34 cellular contexts compared by ENCODE assay signal in genomic region chr11:60908803-60909202, GRCh38. TPM values are rescaled to one million over a fixed set of nuclear protein-coding genes. Genes with fewer than 3 reads are reported as not detected.
"Had no signal": no experiment of that assay in that cellular context is flagged by ENCODE, and none has a peak within 500 bp of the region (broad histone marks: within the 10 kb centered on the region; RNA-seq: fewer than 3 reads in every experiment).

No MANE protein-coding gene starts in this region.

- H3K36me3 Mint-ChIP-seq: activated naive CD8-positive, alpha-beta T cell treated with anti-CD3 and anti-CD28 coated beads, Interleukin-2, amount 10 ng/mL, durations not matched to agents 7 days and 5 days; mesothelial cell of epicardium; natural killer cell had no signal

- ATAC-seq: left cardiac atrium; natural killer cell; stimulated activated naive CD8-positive, alpha-beta T cell treated with anti-CD3 and anti-CD28 coated beads, Interleukin-15, amount 100 ng/mL, for 72 hours; T-helper 17 cell; upper lobe of right lung had no signal

- DNase-seq: activated CD4-positive, alpha-beta memory T cell treated with anti-CD3 and anti-CD28 coated beads for 36 hours; activated CD4-positive, alpha-beta T cell treated with anti-CD3 and anti-CD28 coated beads, Interleukin-2, amount 10 ng/mL, durations not matched to agents 24 days and 14 days; activated CD4-positive, CD25-positive, alpha-beta regulatory T cell treated with anti-CD3 and anti-CD28 coated beads, Interleukin-2, amount 50 U/mL, for 72 hours; activated CD8-positive, alpha-beta memory T cell treated with anti-CD3 and anti-CD28 coated beads, Interleukin-2, amount 50 U/mL, for 4 hours; activated gamma-delta T cell; activated naive CD8-positive, alpha-beta T cell treated with anti-CD3 and anti-CD28 coated beads, Interleukin-2, amount 10 ng/mL, durations not matched to agents 7 days and 5 days; activated T-cell treated with anti-CD3 and anti-CD28 coated beads, Interleukin-2, amount 50 U/mL, for 1 hour; brain microvascular endothelial cell; cortex of kidney; head of caudate nucleus; hippocampal formation; left cardiac atrium; mammary epithelial cell; natural killer cell; stimulated activated CD4-positive, alpha-beta T cell treated with anti-CD3 and anti-CD28 coated beads, Interleukin-15, amount 100 ng/mL, for 24 hours; stimulated activated CD4-positive, alpha-beta T cell treated with anti-CD3 and anti-CD28 coated beads, Interleukin-2, amount 100 ng/mL, for 24 hours; stimulated activated naive CD8-positive, alpha-beta T cell treated with anti-CD3 and anti-CD28 coated beads, Interleukin-15, amount 100 ng/mL, for 72 hours; T-helper 17 cell; T1000; thyroid gland; upper lobe of right lung; WERI-Rb-1 had no signal

- H3K9me3 ChIP-seq: right atrium auricular region, thyroid gland, upper lobe of right lung had no signal

- H3K27me3 Mint-ChIP-seq: activated CD4-positive, alpha-beta memory T cell treated with anti-CD3 and anti-CD28 coated beads for 36 hours; activated naive CD8-positive, alpha-beta T cell treated with anti-CD3 and anti-CD28 coated beads, Interleukin-2, amount 10 ng/mL, durations not matched to agents 7 days and 5 days; stimulated activated naive CD8-positive, alpha-beta T cell treated with anti-CD3 and anti-CD28 coated beads, Interleukin-15, amount 100 ng/mL, for 72 hours had no signal

- H3K9me3 Mint-ChIP-seq: activated CD4-positive, alpha-beta memory T cell treated with anti-CD3 and anti-CD28 coated beads for 36 hours; activated CD4-positive, alpha-beta T cell treated with anti-CD3 and anti-CD28 coated beads, Interleukin-2, amount 10 ng/mL, durations not matched to agents 24 days and 14 days; activated naive CD8-positive, alpha-beta T cell treated with anti-CD3 and anti-CD28 coated beads, Interleukin-2, amount 10 ng/mL, durations not matched to agents 7 days and 5 days; activated T-helper 1 cell treated with anti-CD3 and anti-CD28 coated beads, Interleukin-12 subunit alpha, Interleukin-12 subunit beta, Interleukin-2, Interleukin-4 antibody, amounts not matched to agents 30 ng/mL and 10 ng/mL and 1 ng/mL, durations not matched to agents 14 hours and 24 hours and 36 hours; mesothelial cell of epicardium; natural killer cell had no signal

- H3K27ac Mint-ChIP-seq: activated CD4-positive, alpha-beta memory T cell treated with anti-CD3 and anti-CD28 coated beads for 36 hours; activated CD4-positive, alpha-beta T cell treated with anti-CD3 and anti-CD28 coated beads, Interleukin-2, amount 10 ng/mL, durations not matched to agents 24 days and 14 days; activated naive CD8-positive, alpha-beta T cell treated with anti-CD3 and anti-CD28 coated beads, Interleukin-2, amount 10 ng/mL, durations not matched to agents 7 days and 5 days; activated T-helper 1 cell treated with anti-CD3 and anti-CD28 coated beads, Interleukin-12 subunit alpha, Interleukin-12 subunit beta, Interleukin-2, Interleukin-4 antibody, amounts not matched to agents 30 ng/mL and 10 ng/mL and 1 ng/mL, durations not matched to agents 14 hours and 24 hours and 36 hours; mesothelial cell of epicardium; stimulated activated naive CD8-positive, alpha-beta T cell treated with anti-CD3 and anti-CD28 coated beads, Interleukin-15, amount 100 ng/mL, for 72 hours; T-helper 17 cell had no signal

- H3K36me3 ChIP-seq: brain microvascular endothelial cell, right atrium auricular region, thyroid gland, upper lobe of right lung had no signal

- H3K4me3 Mint-ChIP-seq: activated CD4-positive, alpha-beta memory T cell treated with anti-CD3 and anti-CD28 coated beads for 36 hours; activated CD4-positive, alpha-beta T cell treated with anti-CD3 and anti-CD28 coated beads, Interleukin-2, amount 10 ng/mL, durations not matched to agents 24 days and 14 days; activated naive CD8-positive, alpha-beta T cell treated with anti-CD3 and anti-CD28 coated beads, Interleukin-2, amount 10 ng/mL, durations not matched to agents 7 days and 5 days; activated T-helper 1 cell treated with anti-CD3 and anti-CD28 coated beads, Interleukin-12 subunit alpha, Interleukin-12 subunit beta, Interleukin-2, Interleukin-4 antibody, amounts not matched to agents 30 ng/mL and 10 ng/mL and 1 ng/mL, durations not matched to agents 14 hours and 24 hours and 36 hours; mesothelial cell of epicardium; natural killer cell; stimulated activated naive CD8-positive, alpha-beta T cell treated with anti-CD3 and anti-CD28 coated beads, Interleukin-15, amount 100 ng/mL, for 72 hours; T-helper 17 cell had no signal

- H3K4me3 ChIP-seq: right atrium auricular region, thyroid gland, upper lobe of right lung had no signal

- H3K27me3 ChIP-seq: brain microvascular endothelial cell, right atrium auricular region, thyroid gland, upper lobe of right lung had no signal

- H3K27ac ChIP-seq: brain microvascular endothelial cell, right atrium auricular region, thyroid gland, upper lobe of right lung, WERI-Rb-1 had no signal

RNA-seq across cellular contexts. Expression of gene TMEM132A, which starts 15.5 kb away (rescaled TPM):
- total RNA-seq: natural killer cell, T-helper 17 cell had no signal

RNA-seq across cellular contexts. Expression of gene ZP1, which starts 41.5 kb away (rescaled TPM):
- total RNA-seq: activated CD4-positive, alpha-beta memory T cell treated with anti-CD3 and anti-CD28 coated beads for 36 hours; activated CD4-positive, alpha-beta T cell treated with anti-CD3 and anti-CD28 coated beads, Interleukin-2, amount 10 ng/mL, durations not matched to agents 24 days and 14 days; activated CD8-positive, alpha-beta memory T cell treated with anti-CD3 and anti-CD28 coated beads for 36 hours; activated T-helper 1 cell treated with anti-CD3 and anti-CD28 coated beads, Interleukin-12 subunit alpha, Interleukin-12 subunit beta, Interleukin-2, Interleukin-4 antibody, amounts not matched to agents 30 ng/mL and 10 ng/mL and 1 ng/mL, durations not matched to agents 14 hours and 24 hours and 36 hours; astrocyte; cardiac septum; cerebellum; endothelial cell of umbilical vein; fibroblast of lung; fibroblast of villous mesenchyme; left cardiac atrium; liver; mammary epithelial cell; pulmonary artery endothelial cell; right atrium auricular region; T-helper 17 cell; thyroid gland; upper lobe of right lung had no signal
